8 cellular contexts compared by ENCODE assay signal in genomic region chr9:83304686-83305085, GRCh38.
A peak's percentile ranks its signal among the peaks of the same experiment; 100 is the strongest.
DNase-seq lines count a peak whose midpoint lies in the region; ATAC-seq and TF ChIP-seq lines count a peak whose summit lies in the region.

No MANE protein-coding gene starts in this region.

- POLR2A ChIA-PET in naive thymus-derived CD4-positive, alpha-beta T cell (lab: Charles Lee), result no interaction called here

- peaks cover 0 to 10% (median 0%) of the 10 kb centered on the region in 5 donors for H3K36me3 Mint-ChIP-seq in naive thymus-derived CD4-positive, alpha-beta T cell
- H3K36me3 Mint-ChIP-seq in natural killer cell treated with Interleukin-12 subunit alpha and Interleukin-12 subunit beta and Interleukin-15 and Interleukin-18, amount 100 ng/mL, for 72 hours, result no peaks in the 10 kb centered on the region

- H3K36me3 ChIP-seq in gastroesophageal sphincter (no peaks in the 10 kb centered on the region), parathyroid adenoma (ENCODE audit: control insufficient read depth, insufficient read depth, low read length) (no peaks in the 10 kb centered on the region)
- H3K36me3 ChIP-seq in naive thymus-derived CD4-positive, alpha-beta T cell (ENCODE audit: control insufficient read depth in 2 of 3, insufficient read depth in 3 of 3, low read length in 3 of 3), result no peaks in the 10 kb centered on the region

- H3K27ac ChIP-seq in gastroesophageal sphincter (peak overlapping the region in 3 of 4 donors; percentile 37 to 69 (median 53)), parathyroid adenoma (peak overlapping the region; percentile 57)
- H3K27ac ChIP-seq in naive thymus-derived CD4-positive, alpha-beta T cell (ENCODE audit: low read depth, low read length), result no peak overlapping the region

- H3K4me1 ChIP-seq in gastroesophageal sphincter, result peaks cover 2 to 27% (median 16%) of the 10 kb centered on the region in 3 donors
- peaks cover 13% of the 10 kb centered on the region for H3K4me1 ChIP-seq in parathyroid adenoma
- no peaks in the 10 kb centered on the region for H3K4me1 ChIP-seq in naive thymus-derived CD4-positive, alpha-beta T cell (ENCODE audit: control insufficient read depth in 2 of 2, insufficient read depth in 2 of 2, low read length in 2 of 2)

- no peak overlapping the region for H2AFZ ChIP-seq in parathyroid adenoma

- 0 to 6% methylated on average over 1 to 6 of the region's 8 CpGs for WGBS in gastroesophageal sphincter (ENCODE audit: low coverage in 1 of 2), 2 donors

- TF ChIP-seq POLR2A in gastroesophageal sphincter (IDR thresholded peaks at IDR 0.05), result no peak

- TF ChIP-seq CTCF in gastroesophageal sphincter (IDR thresholded peaks at IDR 0.05) (no peak), parathyroid adenoma (IDR thresholded peaks at IDR 0.05) (no peak)

- peak; percentile 84 for ATAC-seq in gastroesophageal sphincter
- no peak for ATAC-seq in naive thymus-derived CD4-positive, alpha-beta T cell
- no peak for ATAC-seq in natural killer cell treated with Interleukin-12 subunit alpha and Interleukin-12 subunit beta and Interleukin-15 and Interleukin-18, amount 100 ng/mL, for 72 hours

- peaks cover 0 to 2% (median 0%) of the 10 kb centered on the region in 11 donors for H3K9me3 Mint-ChIP-seq in naive thymus-derived CD4-positive, alpha-beta T cell
- H3K9me3 Mint-ChIP-seq in natural killer cell treated with Interleukin-12 subunit alpha and Interleukin-12 subunit beta and Interleukin-15 and Interleukin-18, amount 100 ng/mL, for 72 hours, result no peaks in the 10 kb centered on the region

- H3K27me3 ChIP-seq in gastroesophageal sphincter (no peaks in the 10 kb centered on the region), parathyroid adenoma (ENCODE audit: control insufficient read depth, insufficient read depth, low read length) (no peaks in the 10 kb centered on the region)
- H3K27me3 ChIP-seq in naive thymus-derived CD4-positive, alpha-beta T cell (ENCODE audit: control insufficient read depth in 2 of 2, insufficient read depth in 2 of 2, low read length in 2 of 2), result no peaks in the 10 kb centered on the region

- DNase-seq in COR-L47 (lab: John Stamatoyannopoulos, UW), result peak; percentile 75
- peak; percentile 0 for DNase-seq in NCI-H526 treated with DMSO at 0.1 percent for 48 hours (lab: John Stamatoyannopoulos, UW)
- no peak for DNase-seq in HCEC 1CT
- no peak for DNase-seq in naive thymus-derived CD4-positive, alpha-beta T cell
- no peak for DNase-seq in stimulated activated CD4-positive, alpha-beta T cell treated with anti-CD3 and anti-CD28 coated beads, Interleukin-4, amount 100 ng/mL, for 1 hour
- DNase-seq in natural killer cell treated with Interleukin-12 subunit alpha and Interleukin-12 subunit beta and Interleukin-15 and Interleukin-18, amount 100 ng/mL, for 72 hours (ENCODE audit: low spot score), result no peak

- no peaks in the 10 kb centered on the region for H3K4me1 Mint-ChIP-seq in naive thymus-derived CD4-positive, alpha-beta T cell
- H3K4me1 Mint-ChIP-seq in natural killer cell treated with Interleukin-12 subunit alpha and Interleukin-12 subunit beta and Interleukin-15 and Interleukin-18, amount 100 ng/mL, for 72 hours (ENCODE audit: low read depth in 2 of 2), result peaks cover 0 to 1% of the 10 kb centered on the region in 2 donors

- H3K79me2 ChIP-seq in parathyroid adenoma, result peaks cover 3% of the 10 kb centered on the region

- H3K4me2 ChIP-seq in parathyroid adenoma (ENCODE audit: low read length), result peak overlapping the region; percentile 28

- H3K4me3 Mint-ChIP-seq in naive thymus-derived CD4-positive, alpha-beta T cell, result no peak overlapping the region
- no peak overlapping the region for H3K4me3 Mint-ChIP-seq in natural killer cell treated with Interleukin-12 subunit alpha and Interleukin-12 subunit beta and Interleukin-15 and Interleukin-18, amount 100 ng/mL, for 72 hours

- CTCF ChIA-PET in naive thymus-derived CD4-positive, alpha-beta T cell (lab: Charles Lee), result no interaction called here

- H3K9me3 ChIP-seq in gastroesophageal sphincter (no peaks in the 10 kb centered on the region), parathyroid adenoma (ENCODE audit: control insufficient read depth, low read length) (no peaks in the 10 kb centered on the region)
- no peaks in the 10 kb centered on the region for H3K9me3 ChIP-seq in naive thymus-derived CD4-positive, alpha-beta T cell (ENCODE audit: control insufficient read depth in 2 of 3, low read length in 3 of 3)

- H3K27me3 Mint-ChIP-seq in naive thymus-derived CD4-positive, alpha-beta T cell, result no peaks in the 10 kb centered on the region
- H3K27me3 Mint-ChIP-seq in natural killer cell treated with Interleukin-12 subunit alpha and Interleukin-12 subunit beta and Interleukin-15 and Interleukin-18, amount 100 ng/mL, for 72 hours, result no peaks in the 10 kb centered on the region

- H3K4me3 ChIP-seq in gastroesophageal sphincter, result no peak overlapping the region
- no peak overlapping the region for H3K4me3 ChIP-seq in parathyroid adenoma (ENCODE audit: low read depth, low read length)
- H3K4me3 ChIP-seq in naive thymus-derived CD4-positive, alpha-beta T cell (ENCODE audit: low read length), result no peak overlapping the region

- H3K27ac Mint-ChIP-seq in naive thymus-derived CD4-positive, alpha-beta T cell, result no peak overlapping the region
- no peak overlapping the region for H3K27ac Mint-ChIP-seq in natural killer cell treated with Interleukin-12 subunit alpha and Interleukin-12 subunit beta and Interleukin-15 and Interleukin-18, amount 100 ng/mL, for 72 hours

- no peak for TF ChIP-seq EP300 in gastroesophageal sphincter (IDR thresholded peaks at IDR 0.05)

- intact Hi-C loops in naive thymus-derived CD4-positive, alpha-beta T cell (cut with micrococcal nuclease), result no loop called here

- no peak overlapping the region for H3K9ac ChIP-seq in parathyroid adenoma

Comparison
In these comparisons a context has a peak if more than half of its experiments do, and no peak if none do; other contexts are left out.
1. DNase-seq: peak in COR-L47 (single experiment) and NCI-H526 treated with DMSO at 0.1 percent for 48 hours (single experiment); none in HCEC 1CT (single experiment), naive thymus-derived CD4-positive, alpha-beta T cell (0 of 9), stimulated activated CD4-positive, alpha-beta T cell treated with anti-CD3 and anti-CD28 coated beads, Interleukin-4, amount 100 ng/mL, for 1 hour (single experiment) and natural killer cell treated with Interleukin-12 subunit alpha and Interleukin-12 subunit beta and Interleukin-15 and Interleukin-18, amount 100 ng/mL, for 72 hours (single experiment).